15 cellular contexts compared by ENCODE assay signal in genomic region chr19:44722131-44723121, GRCh38. TPM values are rescaled to one million over a fixed set of nuclear protein-coding genes. Genes with fewer than 3 reads are reported as not detected.
DNase-seq lines count a peak whose midpoint lies in the region; ATAC-seq and TF ChIP-seq lines count a peak whose summit lies in the region.
"Had no signal": no experiment of that assay in that cellular context is flagged by ENCODE, and none has a peak within 500 bp of the region (broad histone marks: within the 10 kb centered on the region; RNA-seq: fewer than 3 reads in every experiment).

No MANE protein-coding gene starts in this region.

- H3K4me1 Mint-ChIP-seq in T-helper 17 cell: peaks cover 9% of the 10 kb centered on the region
- peaks cover 16% of the 10 kb centered on the region for H3K4me1 Mint-ChIP-seq in memory B cell

- no peaks in the 10 kb centered on the region for H3K27me3 ChIP-seq in BLaER1 treated with 17β-estradiol and CSF1 and Interleukin-3, amounts not matched to agents 10 nM and 100 nM
- H3K27me3 ChIP-seq: ascending aorta had no signal

- H3K9me3 Mint-ChIP-seq in memory B cell: no peaks in the 10 kb centered on the region

- no peaks in the 10 kb centered on the region for H3K36me3 Mint-ChIP-seq in T-helper 17 cell (ENCODE audit: low read depth)
- H3K36me3 Mint-ChIP-seq in memory B cell: no peaks in the 10 kb centered on the region

- H3K4me3 Mint-ChIP-seq in T-helper 17 cell (peak overlapping the region; percentile 57), memory B cell (no peak overlapping the region)

- ATAC-seq in T-helper 17 cell: peak; percentile 8
- peak; percentile 33 for ATAC-seq in memory B cell (ENCODE audit: low read depth)
- ATAC-seq in HG02642 (IDR thresholded peaks at IDR 0.05; ENCODE audit: poor library complexity, unreplicated experiment): no peak

- DNase-seq in GM20000 (ENCODE audit: low spot score): peak; percentile 59
- DNase-seq in T-helper 17 cell: no peak
- no peak for DNase-seq in memory B cell (ENCODE audit: low spot score in 2 of 2)
- DNase-seq in HuH-7 (ENCODE audit: low spot score): no peak
- no peak for DNase-seq in cerebellar cortex (ENCODE audit: low spot score)
- DNase-seq in islet precursor cell: no peak
- DNase-seq: GOT3, NCI-H1436 treated with DMSO at 0.1 percent for 48 hours, SHP77 had no signal

- H3K27ac Mint-ChIP-seq in T-helper 17 cell (no peak overlapping the region), memory B cell (no peak overlapping the region)

- H3K36me3 ChIP-seq in BLaER1 treated with 17β-estradiol and CSF1 and Interleukin-3, amounts not matched to agents 10 nM and 100 nM: no peaks in the 10 kb centered on the region
- H3K36me3 ChIP-seq: ascending aorta had no signal

- no peaks in the 10 kb centered on the region for H3K9me3 ChIP-seq in BLaER1 treated with 17β-estradiol and CSF1 and Interleukin-3, amounts not matched to agents 10 nM and 100 nM (replicated peaks in 1 of 11)
- no peaks in the 10 kb centered on the region for H3K9me3 ChIP-seq in T-helper 17 cell (ENCODE audit: control insufficient read depth, low read length, poor library complexity, severe bottlenecking)
- H3K9me3 ChIP-seq: ascending aorta had no signal

- TF ChIP-seq CTCF in GM20000 (IDR thresholded peaks at IDR 0.05; ENCODE audit: extremely low read depth, missing control alignments): no peak

- peak overlapping the region; percentile 11 to 70 (median 56); a peak in 18 of 22 replicates for H3K9ac ChIP-seq in BLaER1 treated with 17β-estradiol and CSF1 and Interleukin-3, amounts not matched to agents 10 nM and 100 nM

- peak overlapping the region; percentile 63 to 96 (median 89) for H3K4me2 ChIP-seq in BLaER1 treated with 17β-estradiol and CSF1 and Interleukin-3, amounts not matched to agents 10 nM and 100 nM

- peak overlapping the region in 4 of 10 experiments; percentile 9 to 52 (median 26); a peak in 6 of 20 replicates for H3K4me3 ChIP-seq in BLaER1 treated with 17β-estradiol and CSF1 and Interleukin-3, amounts not matched to agents 10 nM and 100 nM
- H3K4me3 ChIP-seq: ascending aorta had no signal

- H4K20me1 ChIP-seq in BLaER1 treated with 17β-estradiol and CSF1 and Interleukin-3, amounts not matched to agents 10 nM and 100 nM: no peaks in the 10 kb centered on the region

- H3K27ac ChIP-seq in BLaER1 treated with 17β-estradiol and CSF1 and Interleukin-3, amounts not matched to agents 10 nM and 100 nM: peak overlapping the region in 10 of 11 experiments; percentile 2 to 78 (median 62); a peak in 19 of 22 replicates
- H3K27ac ChIP-seq: ascending aorta had no signal

- H3K27me3 Mint-ChIP-seq in T-helper 17 cell (no peaks in the 10 kb centered on the region), memory B cell (peaks cover 3% of the 10 kb centered on the region)

- peaks cover 49 to 97% (median 80%) of the 10 kb centered on the region in 10 experiments for H3K4me1 ChIP-seq in BLaER1 treated with 17β-estradiol and CSF1 and Interleukin-3, amounts not matched to agents 10 nM and 100 nM

RNA-seq across cellular contexts. Expression of gene CEACAM16, which starts 23.5 kb away (rescaled TPM):
- not detected for total RNA-seq in T-helper 17 cell
- total RNA-seq: activated CD8-positive, alpha-beta memory T cell treated with anti-CD3 and anti-CD28 coated beads for 36 hours; ascending aorta; esophagus mucosa; renal cortical epithelial cell had no signal

RNA-seq across cellular contexts. Expression of gene BCL3, which starts 26.1 kb away (rescaled TPM):
- total RNA-seq in T-helper 17 cell: 100 to 1,000 TPM; 149 to 168 TPM

RNA-seq across cellular contexts. Expression of gene CEACAM19, which starts 51.1 kb away (rescaled TPM):
- under 1 TPM; 0.27 to 0.39 TPM for total RNA-seq in T-helper 17 cell

RNA-seq across cellular contexts. Expression of gene CBLC, which starts 55.3 kb away (rescaled TPM):
- not detected for total RNA-seq in T-helper 17 cell
- total RNA-seq: activated CD8-positive, alpha-beta memory T cell treated with anti-CD3 and anti-CD28 coated beads for 36 hours; ascending aorta had no signal
